ENCODE assay signal across 8 cellular contexts in the genomic region with DNA sequence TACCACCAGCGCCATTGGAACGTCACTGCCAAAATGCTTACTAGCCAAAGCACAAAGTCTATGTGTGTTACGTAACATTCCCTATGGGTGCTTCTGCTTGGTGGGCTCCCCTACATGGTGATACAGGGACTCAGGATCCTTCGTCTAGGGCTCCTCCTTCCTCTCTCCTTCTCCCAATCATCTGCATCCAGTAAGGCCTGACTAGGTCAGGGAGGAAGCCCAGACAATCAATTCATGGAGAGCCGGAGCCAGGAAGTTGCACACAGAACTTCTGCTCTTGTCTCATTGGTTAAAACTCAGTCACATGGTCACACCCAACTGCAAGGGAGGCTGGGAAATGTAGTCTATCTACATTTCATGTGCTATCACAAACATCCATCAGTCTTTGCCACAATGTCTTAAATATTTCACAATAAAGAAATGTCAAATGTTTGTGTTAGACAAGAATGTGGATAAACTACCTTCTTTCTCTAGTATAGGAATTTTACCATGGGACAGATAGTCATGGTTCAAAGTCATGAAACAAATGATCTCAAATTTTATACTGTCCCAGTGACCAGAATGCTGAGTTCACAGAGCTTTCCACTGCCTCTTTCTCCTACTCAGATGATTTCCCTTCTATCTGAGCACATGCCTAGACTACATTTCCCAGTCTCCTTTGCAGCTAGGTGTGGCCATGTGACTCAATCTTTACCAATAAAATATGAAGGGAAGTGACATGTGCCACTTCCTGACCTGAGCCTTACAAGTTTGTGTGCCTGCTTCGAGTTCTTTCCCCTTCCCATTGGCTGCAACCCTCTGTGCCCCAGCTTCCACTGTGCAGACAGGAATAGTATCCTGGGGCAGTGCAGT. TPM values are rescaled to one million over a fixed set of nuclear protein-coding genes. Genes with fewer than 3 reads are reported as not detected.
DNase-seq lines count a peak whose midpoint lies in the region; TF ChIP-seq lines count a peak whose summit lies in the region.

No MANE protein-coding gene starts in this region.

- intact Hi-C loops in activated naive CD4-positive, alpha-beta T cell treated with anti-CD3 and anti-CD28 coated beads for 36 hours (cut with micrococcal nuclease): loop anchor here (10.0 kb wide), 1 partner anchor 242 kb away; no protein-coding TSS in a partner anchor

- no peak overlapping the region for H3K27ac ChIP-seq in WERI-Rb-1

- no peak for TF ChIP-seq CTCF in WERI-Rb-1 (IDR thresholded peaks at IDR 0.05; ENCODE audit: low read depth, low read length)

- peak overlapping the region; percentile 13 for H2AFZ ChIP-seq in neuron (ENCODE audit: low read depth, low read length)

- peak; percentile 49 for DNase-seq in activated naive CD4-positive, alpha-beta T cell treated with anti-CD3 and anti-CD28 coated beads for 36 hours
- no peak for DNase-seq in activated naive CD4-positive, alpha-beta T cell treated with anti-CD3 and anti-CD28 coated beads, Interleukin-2, amount 50 U/mL, for 16 hours
- DNase-seq in NCI-H2029 (lab: John Stamatoyannopoulos, UW): peak; percentile 44
- peak; percentile 66 for DNase-seq in WERI-Rb-1
- DNase-seq in fibroblast of the conjunctiva (ENCODE audit: low read depth): peak; percentile 90
- no peak for DNase-seq in NCI-H2107 treated with DMSO at 0.1 percent for 48 hours (lab: John Stamatoyannopoulos, UW; ENCODE audit: unreplicated experiment)
- DNase-seq in DMS79 (lab: John Stamatoyannopoulos, UW): no peak

- H3K4me1 ChIP-seq in neuron (ENCODE audit: insufficient read depth, low read length): no peaks in the 10 kb centered on the region

- H3K4me3 ChIP-seq in WERI-Rb-1 (ENCODE audit: low read depth, low read length): no peak overlapping the region
- H3K4me3 ChIP-seq in neuron (ENCODE audit: low read length): no peak overlapping the region

- peak overlapping the region; percentile 67 for H3K4me3 Mint-ChIP-seq in activated naive CD4-positive, alpha-beta T cell treated with anti-CD3 and anti-CD28 coated beads for 36 hours

- H3K9me3 Mint-ChIP-seq in activated naive CD4-positive, alpha-beta T cell treated with anti-CD3 and anti-CD28 coated beads for 36 hours: no peaks in the 10 kb centered on the region

- no peaks in the 10 kb centered on the region; the same call in 1 of the 2 replicates for H3K36me3 ChIP-seq in WERI-Rb-1
- H3K36me3 ChIP-seq in neuron (ENCODE audit: insufficient read depth, low read length): no peaks in the 10 kb centered on the region

- CTCF ChIA-PET in activated naive CD4-positive, alpha-beta T cell treated with anti-CD3 and anti-CD28 coated beads for 36 hours (lab: Charles Lee): interaction anchor here (0.8 to 3.4 kb wide), 4 partner anchors 11 to 132 kb away, joined by 3 to 19 read pairs (median 3); no protein-coding TSS in a partner anchor

- H3K27me3 Mint-ChIP-seq in activated naive CD4-positive, alpha-beta T cell treated with anti-CD3 and anti-CD28 coated beads for 36 hours (ENCODE audit: low read depth): no peaks in the 10 kb centered on the region

- H3K9me3 ChIP-seq in WERI-Rb-1 (ENCODE audit: severe bottlenecking) (no peaks in the 10 kb centered on the region), neuron (ENCODE audit: low read length) (peaks cover 1% of the 10 kb centered on the region)

- H3K36me3 Mint-ChIP-seq in activated naive CD4-positive, alpha-beta T cell treated with anti-CD3 and anti-CD28 coated beads for 36 hours (ENCODE audit: low read depth): no peaks in the 10 kb centered on the region

- H3K27ac Mint-ChIP-seq in activated naive CD4-positive, alpha-beta T cell treated with anti-CD3 and anti-CD28 coated beads for 36 hours: no peak overlapping the region

- peaks cover 30% of the 10 kb centered on the region for H3K4me1 Mint-ChIP-seq in activated naive CD4-positive, alpha-beta T cell treated with anti-CD3 and anti-CD28 coated beads for 36 hours (ENCODE audit: low read depth)

- H3K27me3 ChIP-seq in WERI-Rb-1 (ENCODE audit: insufficient read depth, low read depth, severe bottlenecking) (no peaks in the 10 kb centered on the region), neuron (ENCODE audit: insufficient read depth, low read length) (peaks cover 7% of the 10 kb centered on the region)

RNA-seq across cellular contexts. Expression of a gene that starts 9.3 kb away (rescaled TPM):
- 1 to 10 TPM in 1 of 2 experiments, under 1 TPM in 1; 0.96 to 1.0 TPM for total RNA-seq in activated naive CD4-positive, alpha-beta T cell treated with anti-CD3 and anti-CD28 coated beads for 36 hours

RNA-seq across cellular contexts. Expression of a gene that starts 21.2 kb away (rescaled TPM):
- total RNA-seq in activated naive CD4-positive, alpha-beta T cell treated with anti-CD3 and anti-CD28 coated beads for 36 hours: not detected

Comparison
In these comparisons a context has a peak if more than half of its experiments do, and no peak if none do; other contexts are left out.
1. DNase-seq: peak in activated naive CD4-positive, alpha-beta T cell treated with anti-CD3 and anti-CD28 coated beads for 36 hours (single experiment), NCI-H2029 (single experiment), WERI-Rb-1 (single experiment) and fibroblast of the conjunctiva (single experiment); none in activated naive CD4-positive, alpha-beta T cell treated with anti-CD3 and anti-CD28 coated beads, Interleukin-2, amount 50 U/mL, for 16 hours (single experiment), NCI-H2107 treated with DMSO at 0.1 percent for 48 hours (single experiment) and DMS79 (single experiment).